In the genomic region with DNA sequence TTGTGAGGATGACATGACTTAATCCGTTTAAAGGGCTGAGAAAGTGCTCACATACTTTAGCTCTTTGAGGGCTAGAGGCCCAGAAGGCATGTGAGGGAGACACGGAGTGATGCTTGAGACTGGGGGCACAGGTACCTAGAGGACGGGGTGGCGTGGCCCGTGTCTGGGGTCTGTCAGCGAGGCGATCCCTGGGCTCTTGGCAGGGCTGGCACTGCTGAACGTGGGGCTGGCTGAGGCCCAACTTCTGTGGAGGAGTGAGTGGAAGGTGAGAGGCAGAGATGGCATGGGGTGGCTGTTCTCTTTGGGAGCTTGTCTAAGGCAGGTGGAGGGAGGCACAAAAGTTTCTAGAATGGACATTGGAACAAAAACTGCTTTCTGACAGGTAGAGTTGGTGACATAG, we compare ENCODE assay signal across 13 cellular contexts. TPM values are rescaled to one million over a fixed set of nuclear protein-coding genes. Genes with fewer than 3 reads are reported as not detected.
DNase-seq lines count a peak whose midpoint lies in the region; ATAC-seq and TF ChIP-seq lines count a peak whose summit lies in the region.
"Had no signal": no experiment of that assay in that cellular context is flagged by ENCODE, and none has a peak within 500 bp of the region (broad histone marks: within the 10 kb centered on the region; RNA-seq: fewer than 3 reads in every experiment).

No MANE protein-coding gene starts in this region.

- CTCF ChIA-PET in activated CD4-positive, alpha-beta memory T cell treated with anti-CD3 and anti-CD28 coated beads, Interleukin-2, amount 10 ng/mL, durations not matched to agents 7 days and 5 days (lab: Charles Lee) = no interaction called here
- CTCF ChIA-PET in activated CD4-positive, alpha-beta memory T cell treated with anti-CD3 and anti-CD28 coated beads for 36 hours (lab: Charles Lee) = interaction anchor here (1.3 kb wide), 1 partner anchor 10 kb away, joined by 5 read pairs; no protein-coding TSS in a partner anchor

- no peak for DNase-seq in activated CD4-positive, alpha-beta memory T cell treated with anti-CD3 and anti-CD28 coated beads, Interleukin-2, amount 10 ng/mL, durations not matched to agents 7 days and 5 days
- no peak for DNase-seq in activated CD4-positive, alpha-beta memory T cell treated with anti-CD3 and anti-CD28 coated beads for 36 hours
- DNase-seq in body of pancreas = peak in 2 of 4 donors; percentile 45 to 61
- peak in 2 of 3 donors; percentile 60 to 77 for DNase-seq in right cardiac atrium
- no peak for DNase-seq in suprapubic skin (ENCODE audit: low spot score in 2 of 2)
- no peak for DNase-seq in cerebellar nuclear complex (lab: John Stamatoyannopoulos, UW)
- DNase-seq: ACHN; activated naive CD8-positive, alpha-beta T cell treated with anti-CD3 and anti-CD28 coated beads, Interleukin-2, amount 10 ng/mL, durations not matched to agents 7 days and 5 days; DMS153; upper lobe of right lung had no signal

- 51 to 55% methylated on average over 6 to 8 of the region's 8 CpGs for WGBS in body of pancreas, 2 donors
- 63% methylated on average over 8 of the region's 8 CpGs for WGBS in right cardiac atrium
- WGBS in suprapubic skin = 70% methylated on average over 8 of the region's 8 CpGs

- H3K36me3 ChIP-seq in body of pancreas (replicated peaks in 1 of 2; ENCODE audit: insufficient read depth in 1 of 2, low read depth in 2 of 2) (no peaks in the 10 kb centered on the region), suprapubic skin (peaks cover 6% of the 10 kb centered on the region)

- no peak overlapping the region for H3K4me3 Mint-ChIP-seq in activated CD4-positive, alpha-beta memory T cell treated with anti-CD3 and anti-CD28 coated beads, Interleukin-2, amount 10 ng/mL, durations not matched to agents 7 days and 5 days
- H3K4me3 Mint-ChIP-seq in activated CD4-positive, alpha-beta memory T cell treated with anti-CD3 and anti-CD28 coated beads for 36 hours = no peak overlapping the region
- H3K4me3 Mint-ChIP-seq: activated naive CD8-positive, alpha-beta T cell treated with anti-CD3 and anti-CD28 coated beads, Interleukin-2, amount 10 ng/mL, durations not matched to agents 7 days and 5 days had no signal

- H3K27me3 Mint-ChIP-seq in activated CD4-positive, alpha-beta memory T cell treated with anti-CD3 and anti-CD28 coated beads, Interleukin-2, amount 10 ng/mL, durations not matched to agents 7 days and 5 days = no peaks in the 10 kb centered on the region
- no peaks in the 10 kb centered on the region for H3K27me3 Mint-ChIP-seq in activated CD4-positive, alpha-beta memory T cell treated with anti-CD3 and anti-CD28 coated beads for 36 hours
- H3K27me3 Mint-ChIP-seq: activated naive CD8-positive, alpha-beta T cell treated with anti-CD3 and anti-CD28 coated beads, Interleukin-2, amount 10 ng/mL, durations not matched to agents 7 days and 5 days had no signal

- TF ChIP-seq POLR2A in body of pancreas (IDR thresholded peaks at IDR 0.05) (no peak), suprapubic skin (IDR thresholded peaks at IDR 0.05) (no peak)

- H3K4me1 ChIP-seq in body of pancreas (peaks cover 67% of the 10 kb centered on the region), right cardiac atrium (ENCODE audit: control insufficient read depth, insufficient read depth, low read length) (peaks cover 5% of the 10 kb centered on the region), suprapubic skin (peaks cover 61% of the 10 kb centered on the region)

- peaks cover 41% of the 10 kb centered on the region for H3K36me3 Mint-ChIP-seq in activated CD4-positive, alpha-beta memory T cell treated with anti-CD3 and anti-CD28 coated beads, Interleukin-2, amount 10 ng/mL, durations not matched to agents 7 days and 5 days (ENCODE audit: low read depth)
- H3K36me3 Mint-ChIP-seq in activated CD4-positive, alpha-beta memory T cell treated with anti-CD3 and anti-CD28 coated beads for 36 hours = peaks cover 2% of the 10 kb centered on the region

- ATAC-seq in body of pancreas = no peak
- peak; percentile 10 to 25 for ATAC-seq in right cardiac atrium
- no peak for ATAC-seq in GM21576 (IDR thresholded peaks at IDR 0.05; ENCODE audit: unreplicated experiment)
- no peak for ATAC-seq in GM21717 (IDR thresholded peaks at IDR 0.05; ENCODE audit: unreplicated experiment)

- TF ChIP-seq CTCF in body of pancreas (IDR thresholded peaks at IDR 0.05) (no peak), suprapubic skin (IDR thresholded peaks at IDR 0.05) (no peak)

- H3K27ac Mint-ChIP-seq in activated CD4-positive, alpha-beta memory T cell treated with anti-CD3 and anti-CD28 coated beads, Interleukin-2, amount 10 ng/mL, durations not matched to agents 7 days and 5 days = peak overlapping the region; percentile 27
- H3K27ac Mint-ChIP-seq in activated CD4-positive, alpha-beta memory T cell treated with anti-CD3 and anti-CD28 coated beads for 36 hours = no peak overlapping the region
- H3K27ac Mint-ChIP-seq: activated naive CD8-positive, alpha-beta T cell treated with anti-CD3 and anti-CD28 coated beads, Interleukin-2, amount 10 ng/mL, durations not matched to agents 7 days and 5 days had no signal

- no peaks in the 10 kb centered on the region for H3K27me3 ChIP-seq in body of pancreas
- no peaks in the 10 kb centered on the region for H3K27me3 ChIP-seq in right cardiac atrium (ENCODE audit: control insufficient read depth, insufficient read depth)
- H3K27me3 ChIP-seq in suprapubic skin = no peaks in the 10 kb centered on the region
- H3K27me3 ChIP-seq: upper lobe of right lung had no signal

- peaks cover 50% of the 10 kb centered on the region for H3K4me1 Mint-ChIP-seq in activated CD4-positive, alpha-beta memory T cell treated with anti-CD3 and anti-CD28 coated beads, Interleukin-2, amount 10 ng/mL, durations not matched to agents 7 days and 5 days
- peaks cover 37% of the 10 kb centered on the region for H3K4me1 Mint-ChIP-seq in activated CD4-positive, alpha-beta memory T cell treated with anti-CD3 and anti-CD28 coated beads for 36 hours (ENCODE audit: low read depth)

- POLR2A ChIA-PET in activated CD4-positive, alpha-beta memory T cell treated with anti-CD3 and anti-CD28 coated beads, Interleukin-2, amount 10 ng/mL, durations not matched to agents 7 days and 5 days (lab: Charles Lee) = interaction anchor here (0.9 to 1.3 kb wide), 2 partner anchors 18 to 20 kb away, joined by 3 read pairs; no protein-coding TSS in a partner anchor
- POLR2A ChIA-PET in activated CD4-positive, alpha-beta memory T cell treated with anti-CD3 and anti-CD28 coated beads for 36 hours (lab: Charles Lee) = interaction anchor here (0.8 kb wide), 1 partner anchor 24 kb away, joined by 3 read pairs; no protein-coding TSS in a partner anchor

- H3K4me3 ChIP-seq in body of pancreas = no peak overlapping the region
- no peak overlapping the region for H3K4me3 ChIP-seq in right cardiac atrium (ENCODE audit: low read length)
- H3K4me3 ChIP-seq in suprapubic skin = no peak overlapping the region
- H3K4me3 ChIP-seq: upper lobe of right lung had no signal

- peak overlapping the region in 3 of 4 donors; percentile 90 to 92 (median 92) for H3K27ac ChIP-seq in body of pancreas
- no peak overlapping the region for H3K27ac ChIP-seq in right cardiac atrium (ENCODE audit: low read length)
- H3K27ac ChIP-seq in suprapubic skin = peak overlapping the region; percentile 86
- H3K27ac ChIP-seq: upper lobe of right lung had no signal

- H3K9me3 ChIP-seq in body of pancreas (no peaks in the 10 kb centered on the region), right cardiac atrium (ENCODE audit: control insufficient read depth, low read length) (no peaks in the 10 kb centered on the region), suprapubic skin (no peaks in the 10 kb centered on the region)
- H3K9me3 ChIP-seq: upper lobe of right lung had no signal

- no peaks in the 10 kb centered on the region for H3K9me3 Mint-ChIP-seq in activated CD4-positive, alpha-beta memory T cell treated with anti-CD3 and anti-CD28 coated beads, Interleukin-2, amount 10 ng/mL, durations not matched to agents 7 days and 5 days
- no peaks in the 10 kb centered on the region for H3K9me3 Mint-ChIP-seq in activated CD4-positive, alpha-beta memory T cell treated with anti-CD3 and anti-CD28 coated beads for 36 hours
- H3K9me3 Mint-ChIP-seq: activated naive CD8-positive, alpha-beta T cell treated with anti-CD3 and anti-CD28 coated beads, Interleukin-2, amount 10 ng/mL, durations not matched to agents 7 days and 5 days had no signal

- intact Hi-C loops in activated CD4-positive, alpha-beta memory T cell treated with anti-CD3 and anti-CD28 coated beads for 36 hours (cut with micrococcal nuclease) = no loop called here
- intact Hi-C loops in body of pancreas (cut with DNase I) (loop anchor here (5.0 kb wide), 1 partner anchor 48 kb away; no protein-coding TSS in a partner anchor), right cardiac atrium (cut with DNase I) (no loop called here)

- no peak for TF ChIP-seq EP300 in suprapubic skin (IDR thresholded peaks at IDR 0.05)

RNA-seq across cellular contexts. Expression of gene SEMA4B, which starts 9.5 kb away (rescaled TPM):
- total RNA-seq in activated CD4-positive, alpha-beta memory T cell treated with anti-CD3 and anti-CD28 coated beads, Interleukin-2, amount 10 ng/mL, durations not matched to agents 7 days and 5 days = 10 to 100 TPM; 29.7 to 29.9 TPM
- 10 to 100 TPM; 13.1 to 16.7 TPM for total RNA-seq in activated CD4-positive, alpha-beta memory T cell treated with anti-CD3 and anti-CD28 coated beads for 36 hours
- total RNA-seq in body of pancreas (10 to 100 TPM; 42.8 to 63.9 TPM), right cardiac atrium (10 to 100 TPM; 32.6 to 39.6 (median 33.5) TPM), suprapubic skin (100 to 1,000 TPM in 2 of 4 donors, 10 to 100 TPM in 2; 81.7 to 146 (median 116) TPM)
- polyA plus RNA-seq in right cardiac atrium = 16.4 TPM

RNA-seq across cellular contexts. Expression of gene CIB1, which starts 23.1 kb away (rescaled TPM):
- 100 to 1,000 TPM; 118 to 120 TPM for total RNA-seq in activated CD4-positive, alpha-beta memory T cell treated with anti-CD3 and anti-CD28 coated beads, Interleukin-2, amount 10 ng/mL, durations not matched to agents 7 days and 5 days
- 100 to 1,000 TPM; 162 to 170 TPM for total RNA-seq in activated CD4-positive, alpha-beta memory T cell treated with anti-CD3 and anti-CD28 coated beads for 36 hours
- total RNA-seq in body of pancreas = 10 to 100 TPM; 36.6 to 59.0 TPM
- 10 to 100 TPM; 69.5 to 70.7 (median 70.1) TPM for total RNA-seq in right cardiac atrium
- polyA plus RNA-seq in right cardiac atrium = 95.8 TPM
- total RNA-seq in suprapubic skin = 10 to 100 TPM; 16.2 to 41.9 (median 29.7) TPM

RNA-seq across cellular contexts. Expression of gene GDPGP1, which starts 23.4 kb away (rescaled TPM):
- 10 to 100 TPM; 10.3 to 10.5 TPM for total RNA-seq in activated CD4-positive, alpha-beta memory T cell treated with anti-CD3 and anti-CD28 coated beads, Interleukin-2, amount 10 ng/mL, durations not matched to agents 7 days and 5 days
- total RNA-seq in activated CD4-positive, alpha-beta memory T cell treated with anti-CD3 and anti-CD28 coated beads for 36 hours = 1 to 10 TPM; 8.0 to 9.2 TPM
- total RNA-seq in body of pancreas (1 to 10 TPM in 1 of 2 donors, under 1 TPM in 1; 0.33 to 5.2 TPM), right cardiac atrium (10 to 100 TPM; 10.6 to 20.5 (median 15.6) TPM), suprapubic skin (1 to 10 TPM; 2.2 to 3.6 (median 2.9) TPM)
- 6.5 TPM for polyA plus RNA-seq in right cardiac atrium

RNA-seq across cellular contexts. Expression of gene TTLL13, which starts 38.8 kb away (rescaled TPM):
- under 1 TPM; 0.45 to 0.58 TPM for total RNA-seq in activated CD4-positive, alpha-beta memory T cell treated with anti-CD3 and anti-CD28 coated beads, Interleukin-2, amount 10 ng/mL, durations not matched to agents 7 days and 5 days
- total RNA-seq in activated CD4-positive, alpha-beta memory T cell treated with anti-CD3 and anti-CD28 coated beads for 36 hours = under 1 TPM; 0.55 to 0.73 TPM
- total RNA-seq in body of pancreas = not detected
- under 1 TPM in 2 of 4 donors, not detected in 2; 0.24 to 0.54 TPM for total RNA-seq in right cardiac atrium
- polyA plus RNA-seq in right cardiac atrium = 0.72 TPM
- total RNA-seq in suprapubic skin = under 1 TPM in 1 of 4 donors, not detected in 3; 0.21 TPM
- total RNA-seq: HT1080, upper lobe of right lung had no signal

RNA-seq across cellular contexts. Expression of gene NGRN, which starts 54.9 kb away (rescaled TPM):
- total RNA-seq in activated CD4-positive, alpha-beta memory T cell treated with anti-CD3 and anti-CD28 coated beads, Interleukin-2, amount 10 ng/mL, durations not matched to agents 7 days and 5 days = 10 to 100 TPM; 27.4 to 28.3 TPM
- total RNA-seq in activated CD4-positive, alpha-beta memory T cell treated with anti-CD3 and anti-CD28 coated beads for 36 hours = 10 to 100 TPM; 25.3 to 28.6 TPM
- total RNA-seq in body of pancreas (10 to 100 TPM; 27.4 to 27.8 TPM), right cardiac atrium (100 to 1,000 TPM; 135 to 159 (median 154) TPM), suprapubic skin (10 to 100 TPM; 49.2 to 71.3 (median 61.4) TPM)
- 163 TPM for polyA plus RNA-seq in right cardiac atrium

Comparison
In these comparisons a context has a peak if more than half of its experiments do, and no peak if none do; other contexts are left out.
1. DNase-seq: peak in right cardiac atrium (2 of 3); none in activated CD4-positive, alpha-beta memory T cell treated with anti-CD3 and anti-CD28 coated beads, Interleukin-2, amount 10 ng/mL, durations not matched to agents 7 days and 5 days (single experiment), activated CD4-positive, alpha-beta memory T cell treated with anti-CD3 and anti-CD28 coated beads for 36 hours (single experiment), suprapubic skin (0 of 2) and cerebellar nuclear complex (0 of 2).
2. ATAC-seq: peak in right cardiac atrium (2 of 2); none in body of pancreas (single experiment), GM21576 (single experiment) and GM21717 (single experiment).